Comparison of ENCODE assay signal across 3 cellular contexts in genomic region chrX:67570839-67571238, GRCh38.
TF ChIP-seq lines count a peak whose summit lies in the region.

No MANE protein-coding gene starts in this region.

TF ChIP-seq in A549, 52 proteins besides CTCF, POLR2A, EP300 and RAD21 (continued from another document):
- TF ChIP-seq, protein P1, sequence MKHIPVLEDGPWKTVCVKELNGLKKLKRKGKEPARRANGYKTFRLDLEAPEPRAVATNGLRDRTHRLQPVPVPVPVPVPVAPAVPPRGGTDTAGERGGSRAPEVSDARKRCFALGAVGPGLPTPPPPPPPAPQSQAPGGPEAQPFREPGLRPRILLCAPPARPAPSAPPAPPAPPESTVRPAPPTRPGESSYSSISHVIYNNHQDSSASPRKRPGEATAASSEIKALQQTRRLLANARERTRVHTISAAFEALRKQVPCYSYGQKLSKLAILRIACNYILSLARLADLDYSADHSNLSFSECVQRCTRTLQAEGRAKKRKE (CRISPR knock-in tag; IDR thresholded peaks at IDR 0.05; ENCODE audit: low read depth) = no peak
- TF ChIP-seq, protein P2, sequence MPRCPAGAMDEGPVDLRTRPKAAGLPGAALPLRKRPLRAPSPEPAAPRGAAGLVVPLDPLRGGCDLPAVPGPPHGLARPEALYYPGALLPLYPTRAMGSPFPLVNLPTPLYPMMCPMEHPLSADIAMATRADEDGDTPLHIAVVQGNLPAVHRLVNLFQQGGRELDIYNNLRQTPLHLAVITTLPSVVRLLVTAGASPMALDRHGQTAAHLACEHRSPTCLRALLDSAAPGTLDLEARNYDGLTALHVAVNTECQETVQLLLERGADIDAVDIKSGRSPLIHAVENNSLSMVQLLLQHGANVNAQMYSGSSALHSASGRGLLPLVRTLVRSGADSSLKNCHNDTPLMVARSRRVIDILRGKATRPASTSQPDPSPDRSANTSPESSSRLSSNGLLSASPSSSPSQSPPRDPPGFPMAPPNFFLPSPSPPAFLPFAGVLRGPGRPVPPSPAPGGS (IDR thresholded peaks at IDR 0.05) = no peak
- no peak for TF ChIP-seq ESRRA (IDR thresholded peaks at IDR 0.05; ENCODE audit: borderline replicate concordance, low read length)
- TF ChIP-seq NR3C1 (IDR thresholded peaks at IDR 0.05) = no peak
- no peak for TF ChIP-seq JUN (IDR thresholded peaks at IDR 0.05)
- TF ChIP-seq HOXA7 (CRISPR knock-in tag; IDR thresholded peaks at IDR 0.05) = no peak
- no peak for TF ChIP-seq NPAS2 (CRISPR knock-in tag; IDR thresholded peaks at IDR 0.05; ENCODE audit: borderline replicate concordance)
- no peak for TF ChIP-seq CHD2 (IDR thresholded peaks at IDR 0.05; ENCODE audit: low read length, partially characterized antibody)
- no peak for TF ChIP-seq PHF8 (IDR thresholded peaks at IDR 0.05; ENCODE audit: borderline replicate concordance, low read depth)
- TF ChIP-seq USF2 (IDR thresholded peaks at IDR 0.05) = no peak
- TF ChIP-seq SREBF2 (IDR thresholded peaks at IDR 0.05) = no peak
- no peak for TF ChIP-seq CEBPB (IDR thresholded peaks at IDR 0.05)
- TF ChIP-seq EHF (CRISPR knock-in tag; IDR thresholded peaks at IDR 0.05) = no peak

TF ChIP-seq in GM23338, 12 proteins besides CTCF, POLR2A, EP300 and RAD21:
- TF ChIP-seq, protein P3, sequence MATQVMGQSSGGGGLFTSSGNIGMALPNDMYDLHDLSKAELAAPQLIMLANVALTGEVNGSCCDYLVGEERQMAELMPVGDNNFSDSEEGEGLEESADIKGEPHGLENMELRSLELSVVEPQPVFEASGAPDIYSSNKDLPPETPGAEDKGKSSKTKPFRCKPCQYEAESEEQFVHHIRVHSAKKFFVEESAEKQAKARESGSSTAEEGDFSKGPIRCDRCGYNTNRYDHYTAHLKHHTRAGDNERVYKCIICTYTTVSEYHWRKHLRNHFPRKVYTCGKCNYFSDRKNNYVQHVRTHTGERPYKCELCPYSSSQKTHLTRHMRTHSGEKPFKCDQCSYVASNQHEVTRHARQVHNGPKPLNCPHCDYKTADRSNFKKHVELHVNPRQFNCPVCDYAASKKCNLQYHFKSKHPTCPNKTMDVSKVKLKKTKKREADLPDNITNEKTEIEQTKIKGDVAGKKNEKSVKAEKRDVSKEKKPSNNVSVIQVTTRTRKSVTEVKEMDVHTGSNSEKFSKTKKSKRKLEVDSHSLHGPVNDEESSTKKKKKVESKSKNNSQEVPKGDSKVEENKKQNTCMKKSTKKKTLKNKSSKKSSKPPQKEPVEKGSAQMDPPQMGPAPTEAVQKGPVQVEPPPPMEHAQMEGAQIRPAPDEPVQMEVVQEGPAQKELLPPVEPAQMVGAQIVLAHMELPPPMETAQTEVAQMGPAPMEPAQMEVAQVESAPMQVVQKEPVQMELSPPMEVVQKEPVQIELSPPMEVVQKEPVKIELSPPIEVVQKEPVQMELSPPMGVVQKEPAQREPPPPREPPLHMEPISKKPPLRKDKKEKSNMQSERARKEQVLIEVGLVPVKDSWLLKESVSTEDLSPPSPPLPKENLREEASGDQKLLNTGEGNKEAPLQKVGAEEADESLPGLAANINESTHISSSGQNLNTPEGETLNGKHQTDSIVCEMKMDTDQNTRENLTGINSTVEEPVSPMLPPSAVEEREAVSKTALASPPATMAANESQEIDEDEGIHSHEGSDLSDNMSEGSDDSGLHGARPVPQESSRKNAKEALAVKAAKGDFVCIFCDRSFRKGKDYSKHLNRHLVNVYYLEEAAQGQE (IDR thresholded peaks at IDR 0.05; ENCODE audit: unreplicated experiment) = no peak

TF ChIP-seq in WTC11, 78 proteins besides CTCF, POLR2A, EP300 and RAD21 (continued from another document):
- no peak for TF ChIP-seq HMGXB4 (CRISPR knock-in tag; IDR thresholded peaks at IDR 0.05)
- no peak for TF ChIP-seq ERG (CRISPR knock-in tag; IDR thresholded peaks at IDR 0.05)
- no peak for TF ChIP-seq PRDM15 (CRISPR knock-in tag; IDR thresholded peaks at IDR 0.05)
